In genomic region chr22:48284671-48285070, GRCh38 we compare ENCODE assay signal across 37 cellular contexts.
"Had no signal": no experiment of that assay in that cellular context is flagged by ENCODE, and none has a peak within 500 bp of the region (broad histone marks: within the 10 kb centered on the region; RNA-seq: fewer than 3 reads in every experiment).

No MANE protein-coding gene starts in this region.

- H3K27ac ChIP-seq: ascending aorta, cardiac muscle cell, VCaP had no signal

- H3K27me3 Mint-ChIP-seq: activated CD4-positive, alpha-beta memory T cell treated with anti-CD3 and anti-CD28 coated beads, Interleukin-2, amount 10 ng/mL, durations not matched to agents 7 days and 5 days had no signal

- H3K36me3 ChIP-seq: ascending aorta, cardiac muscle cell had no signal

- FAIRE-seq: bronchial epithelial cell, TTC549 had no signal

- H3K27ac Mint-ChIP-seq: activated CD4-positive, alpha-beta memory T cell treated with anti-CD3 and anti-CD28 coated beads, Interleukin-2, amount 10 ng/mL, durations not matched to agents 7 days and 5 days; activated CD4-positive, alpha-beta T cell treated with anti-CD3 and anti-CD28 coated beads for 36 hours; activated CD4-positive, alpha-beta T cell treated with anti-CD3 and anti-CD28 coated beads, Interleukin-2, amount 10 ng/mL, durations not matched to agents 7 days and 5 days; activated CD8-positive, alpha-beta memory T cell treated with anti-CD3 and anti-CD28 coated beads, Interleukin-2, amount 10 ng/mL, durations not matched to agents 7 days and 5 days; activated CD8-positive, alpha-beta T cell treated with anti-CD3 and anti-CD28 coated beads, Interleukin-2, amount 10 ng/mL, durations not matched to agents 7 days and 5 days; activated naive CD4-positive, alpha-beta T cell treated with anti-CD3 and anti-CD28 coated beads, Interleukin-2, amount 10 ng/mL, durations not matched to agents 7 days and 5 days; activated naive CD4-positive, alpha-beta T cell treated with anti-CD3 and anti-CD28 coated beads, Interleukin-2, amount 50 U/mL, for 24 hours; activated naive CD8-positive, alpha-beta T cell; activated naive CD8-positive, alpha-beta T cell treated with anti-CD3 and anti-CD28 coated beads, Interleukin-2, amount 10 ng/mL, durations not matched to agents 7 days and 5 days; activated naive CD8-positive, alpha-beta T cell treated with anti-CD3 and anti-CD28 coated beads, Interleukin-2, amount 50 U/mL, for 24 hours; activated T-cell treated with anti-CD3 and anti-CD28 coated beads, Interleukin-2, amount 50 U/mL, for 24 hours; activated T-helper 2 cell treated with anti-CD3 and anti-CD28 coated beads, Interferon-gamma antibody, Interleukin-2, Interleukin-4, amounts not matched to agents 10 μg/mL and 5 μg/mL and 100 μg/mL, durations not matched to agents 14 hours and 24 hours and 36 hours; brain; T-helper 1 cell treated with Interleukin-12 subunit alpha and Interleukin-12 subunit beta and Interleukin-4 antibody, amounts not matched to agents 30 μg/mL and 1 μg/mL, for 36 hours; T-helper 2 cell treated with Interferon-gamma antibody and Interleukin-4, amounts not matched to agents 5 μg/mL and 100 μg/mL, for 36 hours had no signal

- H3K27me3 ChIP-seq: ascending aorta, cardiac muscle cell had no signal

- DNase-seq: activated CD4-positive, alpha-beta memory T cell treated with anti-CD3 and anti-CD28 coated beads, Interleukin-2, amount 10 ng/mL, durations not matched to agents 7 days and 5 days; activated CD4-positive, alpha-beta T cell treated with anti-CD3 and anti-CD28 coated beads for 1 hour; activated CD4-positive, alpha-beta T cell treated with anti-CD3 and anti-CD28 coated beads for 36 hours; activated CD4-positive, alpha-beta T cell treated with anti-CD3 and anti-CD28 coated beads for 48 hours; activated CD4-positive, alpha-beta T cell treated with anti-CD3 and anti-CD28 coated beads, Interleukin-2, amount 10 ng/mL, durations not matched to agents 7 days and 5 days; activated CD4-positive, alpha-beta T cell treated with anti-CD3 and anti-CD28 coated beads, Interleukin-2, amount 50 U/mL, for 48 hours; activated CD4-positive, CD25-positive, alpha-beta regulatory T cell; activated CD8-positive, alpha-beta memory T cell treated with anti-CD3 and anti-CD28 coated beads, Interleukin-2, amount 10 ng/mL, durations not matched to agents 7 days and 5 days; activated CD8-positive, alpha-beta memory T cell treated with anti-CD3 and anti-CD28 coated beads, Interleukin-2, amount 50 U/mL, for 48 hours; activated CD8-positive, alpha-beta T cell treated with anti-CD3 and anti-CD28 coated beads, Interleukin-2, amount 10 ng/mL, durations not matched to agents 7 days and 5 days; activated effector memory CD4-positive, alpha-beta T cell treated with Interleukin-2 at 50 U/mL for 16 hours; activated gamma-delta T cell; activated naive CD4-positive, alpha-beta T cell treated with anti-CD3 and anti-CD28 coated beads, Interleukin-2, amount 10 ng/mL, durations not matched to agents 7 days and 5 days; activated naive CD4-positive, alpha-beta T cell treated with Interleukin-2 at 50 U/mL for 16 hours; activated naive CD8-positive, alpha-beta T cell treated with anti-CD3 and anti-CD28 coated beads, Interleukin-2, amount 10 ng/mL, durations not matched to agents 7 days and 5 days; activated naive CD8-positive, alpha-beta T cell treated with anti-CD3 and anti-CD28 coated beads, Interleukin-2, amount 50 U/mL, for 24 hours; activated T-cell treated with anti-CD3 and anti-CD28 coated beads, Interleukin-2, amount 50 U/mL, for 24 hours; activated T-cell treated with anti-CD3 and anti-CD28 coated beads, Interleukin-2, amount 50 U/mL, for 48 hours; amygdala; anterior cingulate cortex; central memory CD4-positive, alpha-beta T cell; SW 1271; T-helper 1 cell; T-helper 2 cell; T-helper 9 cell had no signal

- H3K4me3 Mint-ChIP-seq: activated CD4-positive, alpha-beta memory T cell treated with anti-CD3 and anti-CD28 coated beads, Interleukin-2, amount 10 ng/mL, durations not matched to agents 7 days and 5 days; activated CD4-positive, alpha-beta T cell treated with anti-CD3 and anti-CD28 coated beads for 36 hours; activated CD4-positive, alpha-beta T cell treated with anti-CD3 and anti-CD28 coated beads, Interleukin-2, amount 10 ng/mL, durations not matched to agents 7 days and 5 days; activated CD8-positive, alpha-beta memory T cell treated with anti-CD3 and anti-CD28 coated beads, Interleukin-2, amount 10 ng/mL, durations not matched to agents 7 days and 5 days; activated CD8-positive, alpha-beta T cell treated with anti-CD3 and anti-CD28 coated beads, Interleukin-2, amount 10 ng/mL, durations not matched to agents 7 days and 5 days; activated naive CD4-positive, alpha-beta T cell treated with anti-CD3 and anti-CD28 coated beads, Interleukin-2, amount 10 ng/mL, durations not matched to agents 7 days and 5 days; activated naive CD4-positive, alpha-beta T cell treated with anti-CD3 and anti-CD28 coated beads, Interleukin-2, amount 50 U/mL, for 24 hours; activated naive CD8-positive, alpha-beta T cell; activated naive CD8-positive, alpha-beta T cell treated with anti-CD3 and anti-CD28 coated beads, Interleukin-2, amount 10 ng/mL, durations not matched to agents 7 days and 5 days; activated naive CD8-positive, alpha-beta T cell treated with anti-CD3 and anti-CD28 coated beads, Interleukin-2, amount 50 U/mL, for 24 hours; activated T-cell treated with anti-CD3 and anti-CD28 coated beads, Interleukin-2, amount 50 U/mL, for 24 hours; brain; T-helper 1 cell treated with Interleukin-12 subunit alpha and Interleukin-12 subunit beta and Interleukin-4 antibody, amounts not matched to agents 30 μg/mL and 1 μg/mL, for 36 hours; T-helper 2 cell treated with Interferon-gamma antibody and Interleukin-4, amounts not matched to agents 5 μg/mL and 100 μg/mL, for 36 hours had no signal

- H3K4me3 ChIP-seq: ascending aorta, cardiac muscle cell had no signal

- ATAC-seq: activated CD4-positive, alpha-beta T cell treated with anti-CD3 and anti-CD28 coated beads for 36 hours; activated CD4-positive, CD25-positive, alpha-beta regulatory T cell treated with anti-CD3 and anti-CD28 coated beads, Interleukin-2, amount 50 U/mL, for 24 hours; activated CD8-positive, alpha-beta memory T cell treated with anti-CD3 and anti-CD28 coated beads, Interleukin-2, amount 10 ng/mL, durations not matched to agents 7 days and 5 days; activated CD8-positive, alpha-beta T cell treated with anti-CD3 and anti-CD28 coated beads, Interleukin-2, amount 10 ng/mL, durations not matched to agents 7 days and 5 days; activated naive CD8-positive, alpha-beta T cell treated with anti-CD3 and anti-CD28 coated beads, Interleukin-2, amount 50 U/mL, for 24 hours had no signal

- H3K4me1 Mint-ChIP-seq: activated CD4-positive, alpha-beta memory T cell treated with anti-CD3 and anti-CD28 coated beads, Interleukin-2, amount 10 ng/mL, durations not matched to agents 7 days and 5 days; activated CD4-positive, alpha-beta T cell treated with anti-CD3 and anti-CD28 coated beads for 36 hours; activated CD4-positive, alpha-beta T cell treated with anti-CD3 and anti-CD28 coated beads, Interleukin-2, amount 10 ng/mL, durations not matched to agents 7 days and 5 days; activated CD8-positive, alpha-beta memory T cell treated with anti-CD3 and anti-CD28 coated beads, Interleukin-2, amount 10 ng/mL, durations not matched to agents 7 days and 5 days; activated naive CD4-positive, alpha-beta T cell treated with anti-CD3 and anti-CD28 coated beads, Interleukin-2, amount 10 ng/mL, durations not matched to agents 7 days and 5 days; activated naive CD4-positive, alpha-beta T cell treated with anti-CD3 and anti-CD28 coated beads, Interleukin-2, amount 50 U/mL, for 24 hours; activated naive CD8-positive, alpha-beta T cell treated with anti-CD3 and anti-CD28 coated beads, Interleukin-2, amount 10 ng/mL, durations not matched to agents 7 days and 5 days; activated naive CD8-positive, alpha-beta T cell treated with anti-CD3 and anti-CD28 coated beads, Interleukin-2, amount 50 U/mL, for 24 hours had no signal

- H3K4me1 ChIP-seq: ascending aorta had no signal

- H3K9me3 Mint-ChIP-seq: activated CD4-positive, alpha-beta memory T cell treated with anti-CD3 and anti-CD28 coated beads, Interleukin-2, amount 10 ng/mL, durations not matched to agents 7 days and 5 days; activated CD4-positive, alpha-beta T cell treated with anti-CD3 and anti-CD28 coated beads, Interleukin-2, amount 10 ng/mL, durations not matched to agents 7 days and 5 days; activated naive CD4-positive, alpha-beta T cell treated with anti-CD3 and anti-CD28 coated beads, Interleukin-2, amount 10 ng/mL, durations not matched to agents 7 days and 5 days; activated naive CD4-positive, alpha-beta T cell treated with anti-CD3 and anti-CD28 coated beads, Interleukin-2, amount 50 U/mL, for 24 hours; activated naive CD8-positive, alpha-beta T cell treated with anti-CD3 and anti-CD28 coated beads, Interleukin-2, amount 50 U/mL, for 24 hours; activated T-cell treated with anti-CD3 and anti-CD28 coated beads, Interleukin-2, amount 50 U/mL, for 24 hours; activated T-helper 2 cell treated with anti-CD3 and anti-CD28 coated beads, Interferon-gamma antibody, Interleukin-2, Interleukin-4, amounts not matched to agents 10 μg/mL and 5 μg/mL and 100 μg/mL, durations not matched to agents 14 hours and 24 hours and 36 hours; T-helper 1 cell treated with Interleukin-12 subunit alpha and Interleukin-12 subunit beta and Interleukin-4 antibody, amounts not matched to agents 30 μg/mL and 1 μg/mL, for 36 hours; T-helper 2 cell treated with Interferon-gamma antibody and Interleukin-4, amounts not matched to agents 5 μg/mL and 100 μg/mL, for 36 hours had no signal

- H3K36me3 Mint-ChIP-seq: activated CD8-positive, alpha-beta memory T cell treated with anti-CD3 and anti-CD28 coated beads, Interleukin-2, amount 10 ng/mL, durations not matched to agents 7 days and 5 days; activated naive CD4-positive, alpha-beta T cell treated with anti-CD3 and anti-CD28 coated beads, Interleukin-2, amount 10 ng/mL, durations not matched to agents 7 days and 5 days; activated naive CD4-positive, alpha-beta T cell treated with anti-CD3 and anti-CD28 coated beads, Interleukin-2, amount 50 U/mL, for 24 hours; activated naive CD8-positive, alpha-beta T cell; activated naive CD8-positive, alpha-beta T cell treated with anti-CD3 and anti-CD28 coated beads, Interleukin-2, amount 10 ng/mL, durations not matched to agents 7 days and 5 days; brain had no signal
